Comparison of ENCODE assay signal across 10 cellular contexts in the genomic region with DNA sequence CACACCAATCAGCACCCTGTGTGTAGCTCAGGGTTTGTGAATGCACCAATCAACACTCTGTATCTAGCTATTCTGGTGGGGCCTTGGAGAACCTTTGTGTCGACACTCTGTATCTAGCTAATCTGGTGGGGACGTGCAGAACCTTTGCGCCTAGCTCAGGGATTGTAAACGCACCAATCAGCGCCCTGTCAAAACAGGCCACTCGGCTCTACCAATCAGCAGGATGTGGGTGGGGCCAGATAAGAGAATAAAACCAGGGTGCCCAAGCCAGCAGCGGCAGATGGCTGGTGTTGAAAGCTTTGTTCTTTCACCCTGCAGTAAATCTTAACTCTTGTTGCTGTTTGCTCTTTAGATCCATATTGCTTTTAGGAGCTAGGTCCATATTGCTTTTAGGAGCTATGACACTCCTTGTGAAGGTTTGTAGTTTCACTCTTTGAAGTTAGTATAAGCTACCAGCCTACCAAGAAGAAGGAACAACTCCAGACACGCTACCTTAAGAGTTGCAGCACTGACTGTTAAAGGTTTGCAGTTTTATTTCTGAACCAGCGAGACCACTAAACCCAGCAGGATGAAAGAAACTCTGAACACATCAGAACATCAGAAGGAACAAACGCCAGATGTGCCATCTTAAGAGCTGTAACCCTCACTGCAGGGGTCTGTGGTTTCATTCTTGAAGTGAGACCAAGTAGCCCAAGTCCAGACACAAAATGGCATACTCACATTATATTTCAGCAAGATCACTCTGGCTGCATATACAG. TPM values are rescaled to one million over a fixed set of nuclear protein-coding genes. Genes with fewer than 3 reads are reported as not detected.
"Had no signal": no experiment of that assay in that cellular context is flagged by ENCODE, and none has a peak within 500 bp of the region (broad histone marks: within the 10 kb centered on the region; RNA-seq: fewer than 3 reads in every experiment).

No MANE protein-coding gene starts in this region.

RNA-seq across cellular contexts. Expression of a gene that starts 44.6 kb away (rescaled TPM):
- total RNA-seq: colonic mucosa; gastroesophageal sphincter; left ventricle myocardium superior; mucosa of gallbladder; right atrium auricular region; T-helper 2 cell treated with Interferon-gamma antibody and Interleukin-4, amounts not matched to agents 100 ng/mL and 5 ng/mL, for 36 hours; thoracic aorta had no signal
- polyA plus RNA-seq: adipose tissue, fibroblast of lung, hepatocyte had no signal
